ENCODE assay signal across 8 cellular contexts in genomic region chrX:39261446-39262147, GRCh38.
DNase-seq lines count a peak whose midpoint lies in the region; ATAC-seq and TF ChIP-seq lines count a peak whose summit lies in the region.

No MANE protein-coding gene starts in this region.

- in situ Hi-C loops in GM13976 (cut with MboI; ENCODE audit: low sequenced_read_pairs, unreplicated experiment): no loop called here

- H3K4me3 Mint-ChIP-seq in CD4-positive, CD25-positive, alpha-beta regulatory T cell: peak overlapping the region in 1 of 4 donors; percentile 41
- H3K4me3 Mint-ChIP-seq in immature natural killer cell: no peak overlapping the region

- H3K9me3 Mint-ChIP-seq in CD4-positive, CD25-positive, alpha-beta regulatory T cell: peaks cover 0 to 5% (median 0%) of the 10 kb centered on the region in 7 donors
- peaks cover 8 to 9% of the 10 kb centered on the region in 2 donors for H3K9me3 Mint-ChIP-seq in activated naive CD4-positive, alpha-beta T cell treated with anti-CD3 and anti-CD28 coated beads, Interleukin-2, amount 50 U/mL, for 72 hours
- H3K9me3 Mint-ChIP-seq in immature natural killer cell: peaks cover 0 to 7% (median 0%) of the 10 kb centered on the region in 6 donors

- peak overlapping the region in 1 of 3 donors; percentile 62 for H3K27ac Mint-ChIP-seq in CD4-positive, CD25-positive, alpha-beta regulatory T cell
- peak overlapping the region in 1 of 2 donors; percentile 89 for H3K27ac Mint-ChIP-seq in activated naive CD4-positive, alpha-beta T cell treated with anti-CD3 and anti-CD28 coated beads, Interleukin-2, amount 50 U/mL, for 72 hours
- H3K27ac Mint-ChIP-seq in immature natural killer cell: no peak overlapping the region

- peaks cover 9 to 26% (median 13%) of the 10 kb centered on the region in 4 donors for H3K4me1 Mint-ChIP-seq in CD4-positive, CD25-positive, alpha-beta regulatory T cell
- H3K4me1 Mint-ChIP-seq in immature natural killer cell: peaks cover 1 to 21% of the 10 kb centered on the region in 2 donors

- H3K27me3 ChIP-seq in CD4-positive, CD25-positive, alpha-beta regulatory T cell (ENCODE audit: control insufficient read depth, insufficient read depth, low read length): no peaks in the 10 kb centered on the region
- no peaks in the 10 kb centered on the region for H3K27me3 ChIP-seq in thoracic aorta (replicated peaks; ENCODE audit: insufficient read depth)

- H3K36me3 ChIP-seq in CD4-positive, CD25-positive, alpha-beta regulatory T cell (ENCODE audit: control insufficient read depth, insufficient read depth, low read length): no peaks in the 10 kb centered on the region
- H3K36me3 ChIP-seq in thoracic aorta: no peaks in the 10 kb centered on the region

- no peak overlapping the region for H3K4me3 ChIP-seq in CD4-positive, CD25-positive, alpha-beta regulatory T cell (ENCODE audit: low read depth, low read length)
- no peak overlapping the region for H3K4me3 ChIP-seq in thoracic aorta

- peak in 1 of 2 donors; percentile 25 for ATAC-seq in CD4-positive, CD25-positive, alpha-beta regulatory T cell (ENCODE audit: low read depth in 2 of 2)
- peak; percentile 50 to 59 for ATAC-seq in activated naive CD4-positive, alpha-beta T cell treated with anti-CD3 and anti-CD28 coated beads, Interleukin-2, amount 50 U/mL, for 72 hours
- ATAC-seq in thoracic aorta (ENCODE audit: insufficient number of reproducible peaks, low FRiP score, low read depth): no peak
- ATAC-seq in GM18520 (IDR thresholded peaks at IDR 0.05; ENCODE audit: unreplicated experiment): no peak
- no peak for ATAC-seq in HG02588 (IDR thresholded peaks at IDR 0.05; ENCODE audit: unreplicated experiment)

- TF ChIP-seq CTCF in GM13976 (IDR thresholded peaks at IDR 0.05; ENCODE audit: borderline replicate concordance, control extremely low read depth, extremely low read depth, insufficient read depth, missing control alignments) (peak; percentile 41), thoracic aorta (IDR thresholded peaks at IDR 0.05) (peak; percentile 39)

- peaks cover 9% of the 10 kb centered on the region for H3K36me3 Mint-ChIP-seq in CD4-positive, CD25-positive, alpha-beta regulatory T cell
- H3K36me3 Mint-ChIP-seq in activated naive CD4-positive, alpha-beta T cell treated with anti-CD3 and anti-CD28 coated beads, Interleukin-2, amount 50 U/mL, for 72 hours: peaks cover 14 to 23% of the 10 kb centered on the region in 2 donors
- H3K36me3 Mint-ChIP-seq in immature natural killer cell: no peaks in the 10 kb centered on the region

- no peaks in the 10 kb centered on the region for H3K27me3 Mint-ChIP-seq in CD4-positive, CD25-positive, alpha-beta regulatory T cell
- peaks cover 4 to 5% (median 4%) of the 10 kb centered on the region in 3 donors for H3K27me3 Mint-ChIP-seq in immature natural killer cell (ENCODE audit: low read depth in 3 of 3)

- H3K9me3 ChIP-seq in CD4-positive, CD25-positive, alpha-beta regulatory T cell (ENCODE audit: control insufficient read depth in 2 of 2, low read length in 2 of 2): no peaks in the 10 kb centered on the region
- no peaks in the 10 kb centered on the region for H3K9me3 ChIP-seq in thoracic aorta

- peak in 2 of 3 donors; percentile 47 to 65 for DNase-seq in CD4-positive, CD25-positive, alpha-beta regulatory T cell
- DNase-seq in GM13976 (ENCODE audit: low spot score) (peak; percentile 8), NCI-H2227 (lab: John Stamatoyannopoulos, UW; ENCODE audit: unreplicated experiment) (peak; percentile 59), immature natural killer cell (peak; percentile 5 to 18 (median 13)), thoracic aorta (ENCODE audit: low spot score) (no peak)
- peak in 1 of 2 donors; percentile 21 for DNase-seq in activated naive CD4-positive, alpha-beta T cell treated with anti-CD3 and anti-CD28 coated beads, Interleukin-2, amount 50 U/mL, for 72 hours (ENCODE audit: low spot score in 2 of 2)

- no peak overlapping the region for H3K27ac ChIP-seq in CD4-positive, CD25-positive, alpha-beta regulatory T cell (ENCODE audit: insufficient read depth, low read length, poor library complexity, severe bottlenecking)
- H3K27ac ChIP-seq in thoracic aorta: no peak overlapping the region

- no peaks in the 10 kb centered on the region for H3K4me1 ChIP-seq in CD4-positive, CD25-positive, alpha-beta regulatory T cell (ENCODE audit: control insufficient read depth, insufficient read depth, low read length, poor library complexity, severe bottlenecking)
- no peaks in the 10 kb centered on the region for H3K4me1 ChIP-seq in thoracic aorta (ENCODE audit: control insufficient read depth in 1 of 2, low read depth in 2 of 2)

Comparison
In these comparisons a context has a peak if more than half of its experiments do, and no peak if none do; other contexts are left out.
1. ATAC-seq: peak in activated naive CD4-positive, alpha-beta T cell treated with anti-CD3 and anti-CD28 coated beads, Interleukin-2, amount 50 U/mL, for 72 hours (2 of 2); none in thoracic aorta (single experiment), GM18520 (single experiment) and HG02588 (single experiment).